In genomic region chrX:96685205-96686099, GRCh38 we compare ENCODE assay signal across 8 cellular contexts. TPM values are rescaled to one million over a fixed set of nuclear protein-coding genes. Genes with fewer than 3 reads are reported as not detected.
A peak's percentile ranks its signal among the peaks of the same experiment; 100 is the strongest.
DNase-seq lines count a peak whose midpoint lies in the region; ATAC-seq, FAIRE-seq and TF ChIP-seq lines count a peak whose summit lies in the region.

No MANE protein-coding gene starts in this region.

- H3K36me3 ChIP-seq in A673 (ENCODE audit: insufficient read depth, low read length, poor library complexity, severe bottlenecking) = no peaks in the 10 kb centered on the region
- no peaks in the 10 kb centered on the region for H3K36me3 ChIP-seq in spleen

- H3K4me1 ChIP-seq in A673 (ENCODE audit: insufficient read depth, low read length, poor library complexity, severe bottlenecking) (peaks cover 4% of the 10 kb centered on the region), spleen (peaks cover 0 to 23% (median 2%) of the 10 kb centered on the region in 6 donors)

- H3K4me3 ChIP-seq in A673 (ENCODE audit: low read depth, low read length, poor library complexity, severe bottlenecking) = peak overlapping the region; percentile 67
- H3K4me3 ChIP-seq in astrocyte of the spinal cord (ENCODE audit: low read depth, low read length) = peak overlapping the region; percentile 72
- peak overlapping the region; percentile 52 to 72 (median 67) for H3K4me3 ChIP-seq in spleen

- H3K36me3 Mint-ChIP-seq in immature natural killer cell = no peaks in the 10 kb centered on the region

- CTCF ChIA-PET in A673 (lab: Charles Lee) = no interaction called here

- no peaks in the 10 kb centered on the region for H3K9me3 Mint-ChIP-seq in immature natural killer cell

- no peak for TF ChIP-seq POLR2A in spleen (IDR thresholded peaks at IDR 0.05)

- POLR2A ChIA-PET in A673 (lab: Charles Lee; ENCODE audit: low non-redundant PET) = no interaction called here

- ATAC-seq in GM19023 (IDR thresholded peaks at IDR 0.05; ENCODE audit: unreplicated experiment) = peak; percentile 37
- ATAC-seq in HG03196 (IDR thresholded peaks at IDR 0.05; ENCODE audit: unreplicated experiment) = peak; percentile 40

- in situ Hi-C loops in astrocyte of the spinal cord (cut with HindIII; ENCODE audit: low sequenced_read_pairs) = no loop called here

- no TSS peak for BruUV-seq in A673 (replicated peaks; lab: Mats Ljungman, UMichigan)

- intact Hi-C loops in A673 (cut with micrococcal nuclease; ENCODE audit: unreplicated experiment) = no loop called here
- intact Hi-C loops in spleen (cut with DNase I; ENCODE audit: low total_unique reads) = no loop called here

- peak overlapping the region; percentile 66 to 86 (median 82) for H3K27ac Mint-ChIP-seq in immature natural killer cell

- no peak for FAIRE-seq in HTR-8/SVneo (lab: Jason Lieb, UNC)

- H3K27me3 Mint-ChIP-seq in immature natural killer cell (ENCODE audit: low read depth in 3 of 3) = peaks cover 4 to 10% (median 5%) of the 10 kb centered on the region in 3 donors

- H3K27me3 ChIP-seq in A673 (replicated peaks; ENCODE audit: insufficient read depth, low read depth, low read length, poor library complexity) = no peaks in the 10 kb centered on the region
- H3K27me3 ChIP-seq in spleen (replicated peaks in 1 of 7) = peaks cover 0 to 8% (median 0%) of the 10 kb centered on the region in 7 donors

- H3K4me3 Mint-ChIP-seq in immature natural killer cell = peak overlapping the region; percentile 87 to 93 (median 92)

- no peaks in the 10 kb centered on the region for H3K9me3 ChIP-seq in A673 (ENCODE audit: low read depth, low read length, poor library complexity, severe bottlenecking)
- no peaks in the 10 kb centered on the region for H3K9me3 ChIP-seq in spleen

- no peak for TF ChIP-seq CTCF in A673 (conservative IDR thresholded peaks at IDR 0.05; ENCODE audit: low read depth, low read length)
- TF ChIP-seq CTCF in astrocyte of the spinal cord (IDR thresholded peaks at IDR 0.05; ENCODE audit: low read depth, low read length) = no peak
- no peak for TF ChIP-seq CTCF in spleen (IDR thresholded peaks at IDR 0.05 in 8 of 11, conservative IDR thresholded peaks at IDR 0.05 in 3 of 11)

- DNase-seq in A673 (ENCODE audit: low spot score) (peak; percentile 49), SKM-1 treated with dmso at 0.1 percent for 144 hours (lab: John Stamatoyannopoulos, UW; ENCODE audit: unreplicated experiment) (peak; percentile 73), astrocyte of the spinal cord (ENCODE audit: low read depth, low spot score) (peak; percentile 45), immature natural killer cell (peak; percentile 22 to 31 (median 23)), spleen (peak; percentile 86), HTR-8/SVneo (ENCODE audit: insufficient read length, low spot score) (no peak)

- H3K27ac ChIP-seq in A673 (ENCODE audit: low read depth, low read length, poor library complexity, severe bottlenecking) (peak overlapping the region; percentile 72), spleen (peak overlapping the region; percentile 51 to 87 (median 78))

- peaks cover 15 to 25% of the 10 kb centered on the region in 2 donors for H3K4me1 Mint-ChIP-seq in immature natural killer cell

- WGBS in spleen, 5 donors = 1 to 19% (median 2%) methylated on average over 18 to 38 of the region's 38 CpGs

RNA-seq across cellular contexts. Expression of gene DIAPH2, which starts 0.8 kb away (rescaled TPM):
- total RNA-seq in A673 (2021) (10.4 and 11.3 TPM in 2 replicates), spleen (10 to 100 TPM; 15.8 to 32.1 (median 19.8) TPM)
- polyA plus RNA-seq in immature natural killer cell (10 to 100 TPM in 1 of 3 donors, 1 to 10 TPM in 2; 5.5 to 10.9 (median 9.6) TPM), spleen (1 to 10 TPM; 2.5 to 3.8 (median 2.8) TPM)
